Comparison of ENCODE assay signal across 1 cellular context in the genomic region with DNA sequence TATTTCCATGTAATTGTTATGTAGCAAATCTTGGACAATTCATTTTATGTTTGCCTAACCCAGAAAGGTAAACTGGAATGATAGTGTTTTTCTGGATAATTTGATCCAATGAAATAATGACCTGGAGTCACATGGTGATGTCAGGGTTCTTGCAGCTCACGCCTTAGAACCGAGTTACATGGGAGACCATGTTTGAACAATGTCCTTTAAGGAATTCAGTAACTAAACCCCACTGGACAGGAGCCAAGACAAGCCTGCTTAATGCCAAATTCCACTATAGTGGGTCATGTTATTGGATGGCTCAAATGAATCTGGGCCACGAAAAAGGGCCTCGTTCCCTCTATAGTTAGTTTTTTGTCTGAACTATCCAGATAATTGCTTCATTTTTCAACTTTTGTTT.
TF ChIP-seq lines count a peak whose summit lies in the region.

No MANE protein-coding gene starts in this region.

TF ChIP-seq in IMR-90, 13 proteins besides CTCF, POLR2A, EP300 and RAD21 (continued from another document):
- TF ChIP-seq, protein P1, sequence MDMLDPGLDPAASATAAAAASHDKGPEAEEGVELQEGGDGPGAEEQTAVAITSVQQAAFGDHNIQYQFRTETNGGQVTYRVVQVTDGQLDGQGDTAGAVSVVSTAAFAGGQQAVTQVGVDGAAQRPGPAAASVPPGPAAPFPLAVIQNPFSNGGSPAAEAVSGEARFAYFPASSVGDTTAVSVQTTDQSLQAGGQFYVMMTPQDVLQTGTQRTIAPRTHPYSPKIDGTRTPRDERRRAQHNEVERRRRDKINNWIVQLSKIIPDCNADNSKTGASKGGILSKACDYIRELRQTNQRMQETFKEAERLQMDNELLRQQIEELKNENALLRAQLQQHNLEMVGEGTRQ (IDR thresholded peaks at IDR 0.05; ENCODE audit: low read depth, low read length) = peak; percentile 45; the same call in 1 of the 2 replicates
